Comparison of ENCODE assay signal across 19 cellular contexts in the genomic region with DNA sequence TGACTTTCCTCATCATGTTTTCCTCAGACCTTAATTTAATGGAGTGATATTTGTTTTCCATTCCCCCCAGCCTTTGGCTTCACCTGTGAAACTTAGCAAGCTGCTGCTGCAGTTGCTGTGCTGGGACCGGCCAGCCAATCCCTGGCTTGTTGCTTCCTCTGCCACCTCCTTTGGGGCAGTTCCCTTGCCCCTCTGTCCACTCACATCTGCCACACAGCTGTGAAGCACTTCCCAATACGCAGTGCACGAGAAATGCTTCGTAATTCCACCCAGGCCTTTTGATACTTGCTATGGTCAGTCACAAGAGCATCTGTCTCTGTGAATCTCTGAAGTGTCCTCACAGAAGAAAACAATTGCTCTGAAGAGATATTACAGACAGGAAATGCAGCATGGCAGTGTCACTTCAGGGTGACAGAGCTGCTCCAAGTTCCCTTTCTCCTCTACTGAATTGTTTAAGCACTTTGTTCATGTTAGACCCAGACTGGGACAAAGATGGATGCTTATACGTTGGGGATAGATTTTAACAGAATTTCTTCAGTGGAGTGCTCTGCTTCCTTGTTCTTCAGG.
DNase-seq lines count a peak whose midpoint lies in the region; ATAC-seq and TF ChIP-seq lines count a peak whose summit lies in the region.
"Had no signal": no experiment of that assay in that cellular context is flagged by ENCODE, and none has a peak within 500 bp of the region (broad histone marks: within the 10 kb centered on the region; RNA-seq: fewer than 3 reads in every experiment).

No MANE protein-coding gene starts in this region.

- POLR2A ChIA-PET in activated B cell treated with CpG ODN at 0.5 μM for 24 hours (lab: Charles Lee) = interaction anchor here (0.6 to 2.5 kb wide), 4 partner anchors 10 to 209 kb away, joined by 4 to 10 read pairs (median 4); no protein-coding TSS in a partner anchor

- TF ChIP-seq CTCF in HFF-Myc (IDR thresholded peaks at IDR 0.05; ENCODE audit: low read depth, low read length, missing control alignments) (no peak), activated B cell treated with CpG ODN at 0.5 μM for 24 hours (IDR thresholded peaks at IDR 0.05) (no peak)

- ATAC-seq in activated B cell treated with CpG ODN at 0.5 μM for 24 hours (ENCODE audit: low read depth) (no peak), HG03469 (IDR thresholded peaks at IDR 0.05; ENCODE audit: unreplicated experiment) (no peak)
- no peak for ATAC-seq in stimulated activated naive B cell treated with anti-CD40 and anti-IgM and Interleukin-4, amounts not matched to agents 10 μg/mL and 1 μg/mL and 100 μg/mL, for 72 hours (replicated peaks)
- ATAC-seq: SK-N-SH treated with all-trans-retinoic acid at 6 μM for 48 hours; stimulated activated naive CD8-positive, alpha-beta T cell treated with anti-CD3 and anti-CD28 coated beads, Interleukin-15, Interleukin-2, amounts not matched to agents 100 U/mL and 50 U/mL, for 24 hours had no signal

- peak overlapping the region; percentile 73 for H3K27ac Mint-ChIP-seq in activated B cell treated with CpG ODN at 0.5 μM for 24 hours
- H3K27ac Mint-ChIP-seq in stimulated activated naive B cell treated with anti-CD40 and anti-IgM and Interleukin-4, amounts not matched to agents 10 μg/mL and 1 μg/mL and 100 μg/mL, for 72 hours = peak overlapping the region; percentile 90
- H3K27ac Mint-ChIP-seq: activated T-helper 2 cell treated with anti-CD3 and anti-CD28 coated beads, Interferon-gamma antibody, Interleukin-2, Interleukin-4, amounts not matched to agents 10 μg/mL and 5 μg/mL and 100 μg/mL, durations not matched to agents 14 hours and 24 hours and 36 hours; CD4-positive, CD25-positive, alpha-beta regulatory T cell had no signal

- H3K36me3 Mint-ChIP-seq in activated B cell treated with CpG ODN at 0.5 μM for 24 hours (ENCODE audit: low read depth) = no peaks in the 10 kb centered on the region
- peaks cover 0 to 7% of the 10 kb centered on the region in 2 donors for H3K36me3 Mint-ChIP-seq in stimulated activated naive B cell treated with anti-CD40 and anti-IgM and Interleukin-4, amounts not matched to agents 10 μg/mL and 1 μg/mL and 100 μg/mL, for 72 hours

- intact Hi-C loops in activated B cell treated with CpG ODN at 0.5 μM for 24 hours (cut with micrococcal nuclease) = no loop called here

- peaks cover 79% of the 10 kb centered on the region for H3K4me1 Mint-ChIP-seq in activated B cell treated with CpG ODN at 0.5 μM for 24 hours
- H3K4me1 Mint-ChIP-seq in stimulated activated naive B cell treated with anti-CD40 and anti-IgM and Interleukin-4, amounts not matched to agents 10 μg/mL and 1 μg/mL and 100 μg/mL, for 72 hours = peaks cover 53 to 79% of the 10 kb centered on the region in 2 donors

- H3K4me3 Mint-ChIP-seq in activated B cell treated with CpG ODN at 0.5 μM for 24 hours = peak overlapping the region; percentile 24
- no peak overlapping the region for H3K4me3 Mint-ChIP-seq in stimulated activated naive B cell treated with anti-CD40 and anti-IgM and Interleukin-4, amounts not matched to agents 10 μg/mL and 1 μg/mL and 100 μg/mL, for 72 hours
- H3K4me3 Mint-ChIP-seq: CD4-positive, CD25-positive, alpha-beta regulatory T cell had no signal

- CTCF ChIA-PET in activated B cell treated with CpG ODN at 0.5 μM for 24 hours (lab: Charles Lee) = interaction anchor here (1.3 kb wide), 1 partner anchor 10 kb away, joined by 3 read pairs; no protein-coding TSS in a partner anchor

- no peak overlapping the region for H3K4me3 ChIP-seq in HFF-Myc (replicated peaks; ENCODE audit: low read depth, low read length)
- H3K4me3 ChIP-seq: coronary artery, tibial nerve had no signal

- no peaks in the 10 kb centered on the region for H3K27me3 Mint-ChIP-seq in activated B cell treated with CpG ODN at 0.5 μM for 24 hours
- no peaks in the 10 kb centered on the region for H3K27me3 Mint-ChIP-seq in stimulated activated naive B cell treated with anti-CD40 and anti-IgM and Interleukin-4, amounts not matched to agents 10 μg/mL and 1 μg/mL and 100 μg/mL, for 72 hours
- H3K27me3 Mint-ChIP-seq: CD4-positive, CD25-positive, alpha-beta regulatory T cell had no signal

- DNase-seq in NOMO-1 (lab: John Stamatoyannopoulos, UW; ENCODE audit: unreplicated experiment in 2 of 2) = peak; percentile 6 to 55
- DNase-seq in NOMO-1 treated with dmso at 0.1 percent for 144 hours (lab: John Stamatoyannopoulos, UW; ENCODE audit: unreplicated experiment) = no peak
- peak; percentile 59 for DNase-seq in HFF-Myc (ENCODE audit: extremely low read depth, low read depth)
- no peak for DNase-seq in activated B cell treated with CpG ODN at 0.5 μM for 24 hours
- DNase-seq in stimulated activated naive B cell treated with anti-CD40 and anti-IgM and Interleukin-4, amounts not matched to agents 10 μg/mL and 1 μg/mL and 100 μg/mL, for 72 hours = no peak
- no peak for DNase-seq in NCI-H748 treated with DMSO at 0.1 percent for 48 hours (lab: John Stamatoyannopoulos, UW)
- DNase-seq in 8988T = no peak
- DNase-seq: brain microvascular endothelial cell; CD4-positive, CD25-positive, alpha-beta regulatory T cell; hypothalamus; islet precursor cell; NCI-H1417 treated with DMSO at 0.1 percent for 48 hours; NCI-H2171 treated with DMSO at 0.1 percent for 48 hours; stimulated activated naive CD8-positive, alpha-beta T cell treated with anti-CD3 and anti-CD28 coated beads, Interleukin-15, Interleukin-2, amounts not matched to agents 100 U/mL and 50 U/mL, for 24 hours had no signal

- H3K9me3 Mint-ChIP-seq in activated B cell treated with CpG ODN at 0.5 μM for 24 hours = no peaks in the 10 kb centered on the region
- H3K9me3 Mint-ChIP-seq in stimulated activated naive B cell treated with anti-CD40 and anti-IgM and Interleukin-4, amounts not matched to agents 10 μg/mL and 1 μg/mL and 100 μg/mL, for 72 hours = peaks cover 4 to 5% of the 10 kb centered on the region in 2 donors
- H3K9me3 Mint-ChIP-seq: activated T-helper 2 cell treated with anti-CD3 and anti-CD28 coated beads, Interferon-gamma antibody, Interleukin-2, Interleukin-4, amounts not matched to agents 10 μg/mL and 5 μg/mL and 100 μg/mL, durations not matched to agents 14 hours and 24 hours and 36 hours had no signal

Comparison
In these comparisons a context has a peak if more than half of its experiments do, and no peak if none do; other contexts are left out.
1. DNase-seq: peak in NOMO-1 (2 of 2) and HFF-Myc (single experiment); none in NOMO-1 treated with dmso at 0.1 percent for 144 hours (single experiment), activated B cell treated with CpG ODN at 0.5 μM for 24 hours (single experiment), stimulated activated naive B cell treated with anti-CD40 and anti-IgM and Interleukin-4, amounts not matched to agents 10 μg/mL and 1 μg/mL and 100 μg/mL, for 72 hours (single experiment), NCI-H748 treated with DMSO at 0.1 percent for 48 hours (single experiment) and 8988T (single experiment).